24 cellular contexts compared by ENCODE assay signal in the genomic region with DNA sequence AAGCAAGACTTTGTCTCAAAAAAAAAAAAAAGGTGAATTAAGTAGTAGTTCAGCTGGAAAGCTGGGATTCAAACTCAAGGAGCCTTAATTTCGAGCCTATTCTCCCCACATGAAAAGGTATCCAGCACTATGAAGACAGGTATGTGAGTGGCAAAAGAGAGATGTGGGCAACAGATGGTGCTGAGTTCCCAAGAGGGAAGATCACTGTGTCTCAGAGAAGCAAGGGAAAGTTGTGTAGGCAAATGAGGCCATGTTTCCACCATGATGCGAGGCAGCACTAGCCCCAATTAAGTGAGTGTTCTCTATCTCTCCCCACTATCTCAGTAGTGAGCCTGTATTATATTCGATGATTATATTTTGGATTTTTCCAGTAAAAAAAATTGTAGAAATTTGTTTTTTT. TPM values are rescaled to one million over a fixed set of nuclear protein-coding genes. Genes with fewer than 3 reads are reported as not detected.
DNase-seq lines count a peak whose midpoint lies in the region; ATAC-seq and TF ChIP-seq lines count a peak whose summit lies in the region.
"Had no signal": no experiment of that assay in that cellular context is flagged by ENCODE, and none has a peak within 500 bp of the region (broad histone marks: within the 10 kb centered on the region; RNA-seq: fewer than 3 reads in every experiment).

No MANE protein-coding gene starts in this region.

- no peak overlapping the region for H3K27ac ChIP-seq in esophagus muscularis mucosa (replicated peaks in 1 of 4)
- H3K27ac ChIP-seq in left lung: no peak overlapping the region
- H3K27ac ChIP-seq: 22Rv1; A549; BLaER1 treated with 17β-estradiol and CSF1 and Interleukin-3, amounts not matched to agents 10 nM and 100 nM; C4-2B had no signal

- no peak for TF ChIP-seq CTCF in esophagus muscularis mucosa (IDR thresholded peaks at IDR 0.05)
- no peak for TF ChIP-seq CTCF in left lung (IDR thresholded peaks at IDR 0.05)

- TF ChIP-seq EP300 in esophagus muscularis mucosa (IDR thresholded peaks at IDR 0.05): no peak

- H3K27me3 ChIP-seq in esophagus muscularis mucosa (peaks cover 0 to 5% (median 0%) of the 10 kb centered on the region in 4 donors), left lung (no peaks in the 10 kb centered on the region)
- H3K27me3 ChIP-seq: BLaER1 treated with 17β-estradiol and CSF1 and Interleukin-3, amounts not matched to agents 10 nM and 100 nM had no signal

- H3K9me3 ChIP-seq in esophagus muscularis mucosa (no peaks in the 10 kb centered on the region), left lung (no peaks in the 10 kb centered on the region)
- H3K9me3 ChIP-seq: A549; BLaER1 treated with 17β-estradiol and CSF1 and Interleukin-3, amounts not matched to agents 10 nM and 100 nM; Caco-2 had no signal

- intact Hi-C loops in esophagus muscularis mucosa (cut with DNase I) (loop anchor here (5.0 kb wide), 1 partner anchor 54 kb away; no protein-coding TSS in a partner anchor), left lung (cut with DNase I) (no loop called here)

- DNase-seq in DMS 273 (lab: John Stamatoyannopoulos, UW; ENCODE audit: unreplicated experiment) (peak; percentile 26), DMS 273 treated with DMSO at 0.1 percent for 48 hours (lab: John Stamatoyannopoulos, UW) (no peak), NCI-H2171 treated with DMSO at 0.1 percent for 48 hours (lab: John Stamatoyannopoulos, UW) (peak; percentile 72), esophagus muscularis mucosa (ENCODE audit: extremely low spot score) (peak; percentile 39), NCI-H774 (lab: John Stamatoyannopoulos, UW) (no peak), SIG-M5 (lab: John Stamatoyannopoulos, UW) (no peak), left lung (no peak)
- DNase-seq: AML-193; Caco-2; Calu3; CD4-positive, alpha-beta T cell; CD8-positive, alpha-beta T cell; DMS153; DMS53; DMS79; DND-41; EL; GDM1 had no signal

- H3K4me1 ChIP-seq in esophagus muscularis mucosa (peaks cover 0 to 4% (median 1%) of the 10 kb centered on the region in 4 donors), left lung (peaks cover 0 to 8% of the 10 kb centered on the region in 2 donors)
- H3K4me1 ChIP-seq: BLaER1 treated with 17β-estradiol and CSF1 and Interleukin-3, amounts not matched to agents 10 nM and 100 nM had no signal

- no peak for TF ChIP-seq POLR2A in esophagus muscularis mucosa (IDR thresholded peaks at IDR 0.05; ENCODE audit: low read depth)

- H3K4me3 ChIP-seq in esophagus muscularis mucosa: no peak overlapping the region
- H3K4me3 ChIP-seq in left lung: no peak overlapping the region
- H3K4me3 ChIP-seq: A549; BLaER1 treated with 17β-estradiol and CSF1 and Interleukin-3, amounts not matched to agents 10 nM and 100 nM; GM12878 had no signal

- WGBS in esophagus muscularis mucosa: 96% methylated on average over 3 of the region's 3 CpGs

- ATAC-seq in HG02610 (IDR thresholded peaks at IDR 0.05; ENCODE audit: unreplicated experiment) (peak; percentile 50), left lung (no peak)
- ATAC-seq: A549; CD8-positive, alpha-beta T cell; GM12878 had no signal

- H3K36me3 ChIP-seq in esophagus muscularis mucosa (no peaks in the 10 kb centered on the region), left lung (no peaks in the 10 kb centered on the region)
- H3K36me3 ChIP-seq: BLaER1 treated with 17β-estradiol and CSF1 and Interleukin-3, amounts not matched to agents 10 nM and 100 nM had no signal

RNA-seq across cellular contexts. Expression of gene ST7, which starts 19.8 kb away (rescaled TPM):
- 10 to 100 TPM; 16.9 to 22.0 (median 18.2) TPM for total RNA-seq in esophagus muscularis mucosa
- total RNA-seq in left lung: 10 to 100 TPM; 36.3 to 44.7 TPM

Comparison
In these comparisons a context has a peak if more than half of its experiments do, and no peak if none do; other contexts are left out.
1. DNase-seq: peak in DMS 273 (single experiment), NCI-H2171 treated with DMSO at 0.1 percent for 48 hours (single experiment) and esophagus muscularis mucosa (single experiment); none in DMS 273 treated with DMSO at 0.1 percent for 48 hours (single experiment), NCI-H774 (single experiment), SIG-M5 (single experiment) and left lung (0 of 2).